10 cellular contexts compared by ENCODE assay signal in the genomic region with DNA sequence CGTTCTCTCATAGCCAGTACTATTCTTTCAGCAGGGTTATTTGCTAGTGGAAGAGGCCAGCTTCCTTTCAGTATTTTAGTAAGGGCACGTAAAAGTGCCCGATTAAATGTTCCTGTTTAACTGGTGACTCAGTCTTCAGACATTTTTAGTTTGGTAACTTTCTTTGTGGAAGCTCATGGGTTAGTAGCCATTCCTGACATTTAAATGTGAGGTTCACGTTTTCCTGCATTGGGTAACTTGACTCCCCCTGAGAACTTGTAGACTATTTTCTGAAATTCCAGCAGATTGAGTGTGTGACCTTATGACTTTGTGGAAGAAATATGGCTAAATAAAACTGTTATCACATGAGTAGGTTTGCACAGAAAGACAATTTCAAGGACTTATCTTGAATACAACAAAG. TPM values are rescaled to one million over a fixed set of nuclear protein-coding genes. Genes with fewer than 3 reads are reported as not detected.
A peak's percentile ranks its signal among the peaks of the same experiment; 100 is the strongest.
DNase-seq lines count a peak whose midpoint lies in the region; ATAC-seq and TF ChIP-seq lines count a peak whose summit lies in the region.
"Had no signal": no experiment of that assay in that cellular context is flagged by ENCODE, and none has a peak within 500 bp of the region (broad histone marks: within the 10 kb centered on the region; RNA-seq: fewer than 3 reads in every experiment).

No MANE protein-coding gene starts in this region.

- peaks cover 2% of the 10 kb centered on the region for H3K4me1 Mint-ChIP-seq in endothelial cell (ENCODE audit: unreplicated experiment)

- TF ChIP-seq CTCF in lower lobe of right lung (IDR thresholded peaks at IDR 0.05) (no peak), endothelial cell (IDR thresholded peaks at IDR 0.05; ENCODE audit: unreplicated experiment) (no peak)

- H3K27ac ChIP-seq in lower lobe of right lung = peak overlapping the region; percentile 19
- H3K27ac ChIP-seq in urinary bladder (ENCODE audit: low read depth) = peak overlapping the region; percentile 15

- in situ Hi-C loops in HAP-1 (cut with MboI; ENCODE audit: low sequenced_read_pairs) = no loop called here

- H3K27ac Mint-ChIP-seq in endothelial cell (ENCODE audit: unreplicated experiment) = no peak overlapping the region
- H3K27ac Mint-ChIP-seq: activated CD4-positive, alpha-beta memory T cell treated with anti-CD3 and anti-CD28 coated beads for 36 hours had no signal

- H3K36me3 Mint-ChIP-seq in endothelial cell (ENCODE audit: low read depth, unreplicated experiment) = no peaks in the 10 kb centered on the region

- ATAC-seq in lower lobe of right lung = peak in 1 of 2 donors; percentile 34

- H3K27me3 ChIP-seq in lower lobe of right lung (ENCODE audit: low read depth) = no peaks in the 10 kb centered on the region
- no peaks in the 10 kb centered on the region for H3K27me3 ChIP-seq in HAP-1 (ENCODE audit: low read depth)

- intact Hi-C loops in lower lobe of right lung (cut with DNase I) = no loop called here

- no peak overlapping the region for H3K4me3 Mint-ChIP-seq in endothelial cell (ENCODE audit: unreplicated experiment)
- H3K4me3 Mint-ChIP-seq: activated CD4-positive, alpha-beta memory T cell treated with anti-CD3 and anti-CD28 coated beads for 36 hours had no signal

- peaks cover 69% of the 10 kb centered on the region for H3K4me1 ChIP-seq in lower lobe of right lung
- H3K4me1 ChIP-seq in urinary bladder (ENCODE audit: insufficient read depth) = peaks cover 2% of the 10 kb centered on the region
- H3K4me1 ChIP-seq in HAP-1 = no peaks in the 10 kb centered on the region

- H3K36me3 ChIP-seq in lower lobe of right lung (peaks cover 11% of the 10 kb centered on the region), urinary bladder (ENCODE audit: insufficient read depth) (no peaks in the 10 kb centered on the region), HAP-1 (replicated peaks) (0 out of 2 replicates have a peak, but pooled peaks cover 3% of the 10 kb centered on the region)

- peaks cover 2% of the 10 kb centered on the region for H3K27me3 Mint-ChIP-seq in endothelial cell (ENCODE audit: unreplicated experiment)
- H3K27me3 Mint-ChIP-seq: activated CD4-positive, alpha-beta memory T cell treated with anti-CD3 and anti-CD28 coated beads for 36 hours had no signal

- H3K9me3 Mint-ChIP-seq in endothelial cell (ENCODE audit: unreplicated experiment) = no peaks in the 10 kb centered on the region
- H3K9me3 Mint-ChIP-seq: activated CD4-positive, alpha-beta memory T cell treated with anti-CD3 and anti-CD28 coated beads for 36 hours had no signal

- H3K9me3 ChIP-seq in lower lobe of right lung (no peaks in the 10 kb centered on the region), HAP-1 (no peaks in the 10 kb centered on the region)

- DNase-seq in LoVo (ENCODE audit: low spot score) (peak; percentile 63), dedifferentiated amniotic fluid mesenchymal stem cell (ENCODE audit: extremely low spot score) (peak; percentile 83), lower lobe of right lung (no peak), HAP-1 (ENCODE audit: low spot score in 2 of 2) (no peak), SK-N-DZ (ENCODE audit: low spot score) (no peak), NCI-H524 (lab: John Stamatoyannopoulos, UW) (no peak), endothelial cell (ENCODE audit: low spot score) (no peak)
- DNase-seq: activated CD4-positive, alpha-beta memory T cell treated with anti-CD3 and anti-CD28 coated beads for 36 hours; NCI-H345 had no signal

- WGBS in urinary bladder = 33% methylated on average over 4 of the region's 4 CpGs

- H3K4me3 ChIP-seq in lower lobe of right lung (no peak overlapping the region), urinary bladder (ENCODE audit: low read depth, low read length) (no peak overlapping the region), HAP-1 (no peak overlapping the region)

RNA-seq across cellular contexts. Expression of a gene that starts 16.9 kb away (rescaled TPM):
- 202 TPM for total RNA-seq in lower lobe of right lung
- total RNA-seq in urinary bladder = 41.0 TPM
- 16.0 TPM for polyA plus RNA-seq in urinary bladder
- polyA plus RNA-seq in SK-N-DZ (2014; cell fraction: cytosol; rRNA removed) = 8.2 and 13.7 TPM in 2 replicates
- polyA plus RNA-seq in SK-N-DZ (2014; cell fraction: nucleus; rRNA removed) = 3.5 and 5.1 TPM in 2 replicates
- total RNA-seq in endothelial cell (ENCODE audit: unreplicated experiment) = 32.3 TPM

Comparison
In these comparisons a context has a peak if more than half of its experiments do, and no peak if none do; other contexts are left out.
1. DNase-seq: peak in LoVo (single experiment) and dedifferentiated amniotic fluid mesenchymal stem cell (single experiment); none in lower lobe of right lung (single experiment), HAP-1 (0 of 2), SK-N-DZ (single experiment), NCI-H524 (0 of 2) and endothelial cell (single experiment).